Comparison of ENCODE assay signal across 26 cellular contexts in the genomic region with DNA sequence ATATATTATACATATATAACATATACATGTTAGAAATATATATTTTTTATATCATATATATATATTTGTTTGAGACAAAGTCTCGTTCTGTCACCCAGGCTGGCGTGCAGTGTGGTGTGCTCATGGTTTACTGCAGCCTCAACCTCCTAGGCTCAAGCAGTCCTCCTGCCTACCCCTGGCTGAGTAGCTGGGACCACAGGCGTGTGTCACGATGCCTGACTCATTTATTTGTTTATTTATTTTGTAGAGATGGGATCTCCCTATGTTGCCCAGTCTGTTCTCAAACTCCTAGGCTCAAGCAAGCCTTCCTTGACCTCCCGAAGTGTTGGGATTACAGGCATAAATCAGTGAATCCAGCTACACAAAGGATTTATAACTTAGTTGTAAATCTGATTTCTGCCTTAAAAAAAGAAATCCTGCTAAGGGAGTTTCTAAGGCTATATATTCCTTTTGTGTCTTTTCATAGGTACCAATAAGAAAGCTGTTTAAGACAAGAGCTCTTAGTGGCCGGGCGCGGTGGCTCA. TPM values are rescaled to one million over a fixed set of nuclear protein-coding genes. Genes with fewer than 3 reads are reported as not detected.
DNase-seq lines count a peak whose midpoint lies in the region; ATAC-seq and TF ChIP-seq lines count a peak whose summit lies in the region.
"Had no signal": no experiment of that assay in that cellular context is flagged by ENCODE, and none has a peak within 500 bp of the region (broad histone marks: within the 10 kb centered on the region; RNA-seq: fewer than 3 reads in every experiment).

No MANE protein-coding gene starts in this region.

- TF ChIP-seq POLR2A in heart left ventricle (IDR thresholded peaks at IDR 0.05): no peak
- TF ChIP-seq POLR2A in breast epithelium (IDR thresholded peaks at IDR 0.05): no peak

- H3K27me3 ChIP-seq in left ventricle myocardium inferior (ENCODE audit: low read depth) (peaks cover 15% of the 10 kb centered on the region), heart left ventricle (peaks cover 0 to 16% (median 0%) of the 10 kb centered on the region in 9 donors), foreskin keratinocyte (no peaks in the 10 kb centered on the region), breast epithelium (no peaks in the 10 kb centered on the region)

- TF ChIP-seq CTCF in left ventricle myocardium inferior (IDR thresholded peaks at IDR 0.05; ENCODE audit: borderline replicate concordance): no peak
- TF ChIP-seq CTCF in heart left ventricle (IDR thresholded peaks at IDR 0.05): no peak
- no peak for TF ChIP-seq CTCF in foreskin keratinocyte (conservative IDR thresholded peaks at IDR 0.05)
- TF ChIP-seq CTCF in breast epithelium (IDR thresholded peaks at IDR 0.05): no peak

- peak overlapping the region; percentile 79 for H3K27ac ChIP-seq in left ventricle myocardium inferior (replicated peaks)
- peak overlapping the region in 4 of 12 donors; percentile 33 to 91 (median 55) for H3K27ac ChIP-seq in heart left ventricle
- no peak overlapping the region for H3K27ac ChIP-seq in foreskin keratinocyte
- no peak overlapping the region for H3K27ac ChIP-seq in breast epithelium
- H3K27ac ChIP-seq: HL-60 had no signal

- H3K4me3 ChIP-seq in left ventricle myocardium inferior (no peak overlapping the region), heart left ventricle (no peak overlapping the region), breast epithelium (no peak overlapping the region)

- ATAC-seq in heart left ventricle: no peak
- peak; percentile 32 for ATAC-seq in foreskin keratinocyte
- no peak for ATAC-seq in HG03342 (IDR thresholded peaks at IDR 0.05; ENCODE audit: unreplicated experiment)

- intact Hi-C loops in left ventricle myocardium inferior (cut with micrococcal nuclease): no loop called here
- intact Hi-C loops in heart left ventricle (cut with DNase I): no loop called here
- intact Hi-C loops in breast epithelium (cut with DNase I; ENCODE audit: low total_unique reads): no loop called here

- 89 to 93% (median 91%) methylated on average over 8 of the region's 8 CpGs for WGBS in heart left ventricle, 4 donors

- H3K4me1 ChIP-seq in left ventricle myocardium inferior (peaks cover 23% of the 10 kb centered on the region), heart left ventricle (peaks cover 0 to 39% (median 8%) of the 10 kb centered on the region in 12 donors), foreskin keratinocyte (no peaks in the 10 kb centered on the region), breast epithelium (no peaks in the 10 kb centered on the region)
- H3K4me1 ChIP-seq: BE2C had no signal

- H3K36me3 ChIP-seq in left ventricle myocardium inferior (no peaks in the 10 kb centered on the region), heart left ventricle (no peaks in the 10 kb centered on the region), breast epithelium (no peaks in the 10 kb centered on the region)
- H3K36me3 ChIP-seq: BE2C had no signal

- no peaks in the 10 kb centered on the region for H3K9me3 ChIP-seq in left ventricle myocardium inferior (replicated peaks)
- H3K9me3 ChIP-seq in heart left ventricle: no peaks in the 10 kb centered on the region
- peaks cover 0 to 7% of the 10 kb centered on the region in 2 donors for H3K9me3 ChIP-seq in breast epithelium
- H3K9me3 ChIP-seq: BE2C had no signal

- DNase-seq in left ventricle myocardium inferior: no peak
- no peak for DNase-seq in heart left ventricle
- DNase-seq in RKO (ENCODE audit: low spot score): peak; percentile 16
- DNase-seq in foreskin keratinocyte: no peak
- no peak for DNase-seq in breast epithelium (ENCODE audit: low spot score in 2 of 2)
- no peak for DNase-seq in activated effector memory CD4-positive, alpha-beta T cell treated with Interleukin-2 at 50 U/mL for 16 hours
- no peak for DNase-seq in SKM-1 (lab: John Stamatoyannopoulos, UW; ENCODE audit: unreplicated experiment)
- DNase-seq: 8988T; ACHN; BE2C; Calu3; CD8-positive, alpha-beta memory T cell; GDM1; HCEC 1CT; Karpas-422; MV-4-11; NCI-H1105 treated with DMSO at 0.1 percent for 48 hours; NCI-H146; NCI-H2029; NCI-H446; NCI-H524 treated with DMSO at 0.1 percent for 48 hours; NCI-H774; Right ventricle myocardium superior; RPMI8226 had no signal

RNA-seq across cellular contexts. Expression of a gene that starts 30.5 kb away (rescaled TPM):
- total RNA-seq in left ventricle myocardium inferior (12.8 TPM), heart left ventricle (10 to 100 TPM; 13.2 to 37.9 (median 16.5) TPM), foreskin keratinocyte (19.9 and 21.4 TPM in 2 replicates), breast epithelium (10 to 100 TPM; 29.4 to 39.4 (median 31.1) TPM)
- polyA plus RNA-seq in heart left ventricle (10 to 100 TPM in 1 of 2 donors, 1 to 10 TPM in 1; 6.2 to 10.9 TPM), foreskin keratinocyte (8.7 and 10.7 TPM in 2 replicates)

RNA-seq across cellular contexts. Expression of a gene that starts 53.8 kb away (rescaled TPM):
- total RNA-seq in left ventricle myocardium inferior: 0.66 TPM
- total RNA-seq in heart left ventricle: 1 to 10 TPM in 3 of 9 donors, under 1 TPM in 6; 0.40 to 8.3 (median 0.60) TPM
- under 1 TPM; 0.19 to 0.64 TPM for polyA plus RNA-seq in heart left ventricle
- total RNA-seq in foreskin keratinocyte: 0.03 and 0.04 TPM in 2 replicates
- 0.06 TPM in 2 replicates for polyA plus RNA-seq in foreskin keratinocyte
- 1 to 10 TPM in 2 of 3 donors, under 1 TPM in 1; 0.66 to 7.8 (median 3.2) TPM for total RNA-seq in breast epithelium
